In genomic region chr11:104005234-104005855, GRCh38 we compare ENCODE assay signal across 27 cellular contexts. TPM values are rescaled to one million over a fixed set of nuclear protein-coding genes. Genes with fewer than 3 reads are reported as not detected.
DNase-seq lines count a peak whose midpoint lies in the region; ATAC-seq and TF ChIP-seq lines count a peak whose summit lies in the region.
"Had no signal": no experiment of that assay in that cellular context is flagged by ENCODE, and none has a peak within 500 bp of the region (broad histone marks: within the 10 kb centered on the region; RNA-seq: fewer than 3 reads in every experiment).

No MANE protein-coding gene starts in this region.

- WGBS in lung, 2 donors, result 24 to 39% methylated on average over 2 of the region's 2 CpGs

- DNase-seq in H4 (ENCODE audit: low spot score), result peak; percentile 63
- peak; percentile 2 for DNase-seq in SK-MEL-5 (ENCODE audit: low read depth, low spot score)
- DNase-seq in fibroblast of gingiva (ENCODE audit: low read depth), result peak; percentile 71
- DNase-seq in lung (ENCODE audit: low spot score), result no peak
- no peak for DNase-seq in NAMALWA (ENCODE audit: low spot score)
- no peak for DNase-seq in omental fat pad (ENCODE audit: low spot score)
- no peak for DNase-seq in NCI-H146 treated with DMSO at 0.1 percent for 48 hours (lab: John Stamatoyannopoulos, UW; ENCODE audit: unreplicated experiment)
- DNase-seq: activated CD4-positive, alpha-beta T cell treated with anti-CD3 and anti-CD28 coated beads, Interleukin-2, amount 50 U/mL, for 4 hours; activated CD4-positive, CD25-positive, alpha-beta regulatory T cell; cerebellar nuclear complex; erythroblast; glutamatergic neuron; NCI-H1092; NCI-H1930; NCI-H2227 treated with DMSO at 0.1 percent for 48 hours; NCI-H82; OCI-M1; Right ventricle myocardium superior; SW 1271 had no signal

- no peak overlapping the region for H3K27ac ChIP-seq in lung (ENCODE audit: low read depth in 1 of 2, low read length in 1 of 2)
- H3K27ac ChIP-seq: KMS-11, neural progenitor cell had no signal

- ATAC-seq in lung (ENCODE audit: insufficient read depth, low FRiP score) (peak; percentile 55), omental fat pad (ENCODE audit: low FRiP score) (no peak), GM19467 (IDR thresholded peaks at IDR 0.05; ENCODE audit: unreplicated experiment) (no peak)

- no peaks in the 10 kb centered on the region for H3K4me1 ChIP-seq in lung (ENCODE audit: control insufficient read depth in 2 of 2, insufficient read depth in 2 of 2, low read length in 2 of 2)
- H3K4me1 ChIP-seq: neural progenitor cell had no signal

- in situ Hi-C loops in SK-MEL-5 (cut with HindIII; ENCODE audit: low pct_unique_long_range_greater_than_20kb, low sequenced_read_pairs), result no loop called here

- H3K9me3 ChIP-seq in lung (ENCODE audit: control insufficient read depth in 2 of 2, insufficient read depth in 1 of 2, low read length in 1 of 2), result no peaks in the 10 kb centered on the region

- TF ChIP-seq CTCF in lung (IDR thresholded peaks at IDR 0.05; ENCODE audit: control extremely low read depth, extremely low read depth), result no peak
- TF ChIP-seq CTCF in omental fat pad (IDR thresholded peaks at IDR 0.05), result no peak

- no peaks in the 10 kb centered on the region for H3K27me3 ChIP-seq in lung (ENCODE audit: control insufficient read depth, insufficient read depth)
- H3K27me3 ChIP-seq: neural progenitor cell had no signal

- no peak overlapping the region for H3K4me3 ChIP-seq in lung
- H3K4me3 ChIP-seq: neural progenitor cell had no signal

- H3K36me3 ChIP-seq in lung (ENCODE audit: control insufficient read depth in 2 of 2, insufficient read depth in 2 of 2, low read length in 2 of 2), result no peaks in the 10 kb centered on the region
- H3K36me3 ChIP-seq: neural progenitor cell had no signal

RNA-seq across cellular contexts. Expression of gene DDI1, which starts 31.1 kb away (rescaled TPM):
- total RNA-seq in H4 (2014; rRNA removed; shearing (Covaris generic)), result not detected in 2 replicates
- not detected in 2 replicates for total RNA-seq in SK-MEL-5 (2014; rRNA removed; shearing (Covaris generic))
- not detected in 2 replicates for polyA plus RNA-seq in SK-MEL-5 (2015; cell fraction: cytosol; rRNA removed)
- polyA plus RNA-seq in SK-MEL-5 (2015; cell fraction: nucleus; rRNA removed), result not detected in 2 replicates
- not detected for total RNA-seq in lung
- polyA plus RNA-seq in lung, result not detected
- total RNA-seq in omental fat pad, result not detected
- total RNA-seq: Daoy, kidney epithelial cell, lung microvascular endothelial cell, posterior vena cava, Right ventricle myocardium superior had no signal
- polyA plus RNA-seq: thymus had no signal

Comparison
In these comparisons a context has a peak if more than half of its experiments do, and no peak if none do; other contexts are left out.
1. DNase-seq: peak in H4 (single experiment), SK-MEL-5 (single experiment) and fibroblast of gingiva (single experiment); none in lung (single experiment), NAMALWA (single experiment), omental fat pad (single experiment) and NCI-H146 treated with DMSO at 0.1 percent for 48 hours (single experiment).